In genomic region chr5:173638631-173639030, GRCh38 we compare ENCODE assay signal across 21 cellular contexts. TPM values are rescaled to one million over a fixed set of nuclear protein-coding genes. Genes with fewer than 3 reads are reported as not detected.
A peak's percentile ranks its signal among the peaks of the same experiment; 100 is the strongest.
DNase-seq lines count a peak whose midpoint lies in the region; FAIRE-seq and TF ChIP-seq lines count a peak whose summit lies in the region.
"Had no signal": no experiment of that assay in that cellular context is flagged by ENCODE, and none has a peak within 500 bp of the region (broad histone marks: within the 10 kb centered on the region; RNA-seq: fewer than 3 reads in every experiment).

No MANE protein-coding gene starts in this region.

- H3K4me3 ChIP-seq in Karpas-422 (ENCODE audit: low read length) (no peak overlapping the region), H1 (ENCODE audit: extremely low read depth in 1 of 4, insufficient read depth in 2 of 4, low read depth in 3 of 4, low read length in 4 of 4) (no peak overlapping the region), tibial nerve (no peak overlapping the region), tibial artery (no peak overlapping the region)
- H3K4me3 ChIP-seq: GM12878, MG63, PC-9 had no signal

- no peaks in the 10 kb centered on the region for H3K9me3 Mint-ChIP-seq in mesothelial cell of epicardium

- H3K4me2 ChIP-seq in Karpas-422 (ENCODE audit: low read depth, low read length, poor library complexity, severe bottlenecking): no peak overlapping the region
- H3K4me2 ChIP-seq in H1 (ENCODE audit: insufficient read depth in 1 of 2, low read depth in 2 of 2, low read length in 2 of 2): no peak overlapping the region
- H3K4me2 ChIP-seq: PC-9 had no signal

- no peak overlapping the region; the same call in 1 of the 2 replicates for H4K8ac ChIP-seq in H1 (ENCODE audit: extremely low read depth, insufficient read depth, low read length)

- H3K14ac ChIP-seq in H1 (ENCODE audit: insufficient read length): no peak overlapping the region

- POLR2A ChIA-PET in H1 (lab: Charles Lee; ENCODE audit: partially characterized antibody): no interaction called here
- POLR2A ChIA-PET in GM10248 (lab: Yijun Ruan, JAX): interaction anchor here (0.9 kb wide), 1 partner anchor 249 kb away, joined by 3 read pairs; the partner anchor contains the start of gene CPEB4

- H3K36me3 ChIP-seq in Karpas-422 (ENCODE audit: insufficient read depth, low read length) (no peaks in the 10 kb centered on the region), H1 (ENCODE audit: control insufficient read depth in 2 of 4, insufficient read depth in 4 of 4, low read length in 3 of 4) (no peaks in the 10 kb centered on the region; a peak in 1 of 8 replicates), tibial nerve (no peaks in the 10 kb centered on the region), tibial artery (no peaks in the 10 kb centered on the region)
- H3K36me3 ChIP-seq: MG63 had no signal

- H3K79me2 ChIP-seq in Karpas-422 (ENCODE audit: low read length) (no peaks in the 10 kb centered on the region), H1 (ENCODE audit: control insufficient read depth in 1 of 2, insufficient read depth in 2 of 2, low read length in 2 of 2) (no peaks in the 10 kb centered on the region)

- no peak overlapping the region for H2BK12ac ChIP-seq in H1 (ENCODE audit: low read depth, low read length)

- H3K23ac ChIP-seq in H1 (ENCODE audit: insufficient read length): no peak overlapping the region

- H3K27me3 Mint-ChIP-seq in mesothelial cell of epicardium (ENCODE audit: low read depth): no peaks in the 10 kb centered on the region

- 85% methylated on average over 7 of the region's 7 CpGs; no CpG with 5 or more reads in 1 of the 2 experiments for WGBS in H1 (ENCODE audit: extremely low coverage in 1 of 2, insufficient coverage in 1 of 2, insufficient read length in 1 of 2, insufficient replicate concordance in 2 of 2, low coverage in 1 of 2, low lambda C conversion rate in 2 of 2, missing lambda C conversion rate in 1 of 2), 2 experiments
- 43 to 55% methylated on average over 7 of the region's 7 CpGs for WGBS in tibial nerve, 2 donors

- 0 out of 2 replicates have a peak overlapping the region, but pooled peaks have one; percentile 40 for H2BK20ac ChIP-seq in H1 (ENCODE audit: low read length)

- H3K9ac ChIP-seq in Karpas-422 (ENCODE audit: low read length): peak overlapping the region; percentile 44; the same call in 1 of the 2 replicates
- H3K9ac ChIP-seq in H1 (replicated peaks in 1 of 4; ENCODE audit: extremely low read depth in 1 of 4, low read depth in 3 of 4, low read length in 3 of 4): no peak overlapping the region

- H2AK5ac ChIP-seq in H1 (ENCODE audit: low read depth, low read length): no peak overlapping the region

- H3K18ac ChIP-seq in H1 (ENCODE audit: extremely low read depth, low read length): no peak overlapping the region

- no peak for FAIRE-seq in H1 (lab: Jason Lieb, UNC)
- FAIRE-seq: D721Med, G401.6, GM12878, HepG2 had no signal

- no peak overlapping the region for H3K4me3 Mint-ChIP-seq in mesothelial cell of epicardium

- H3K4ac ChIP-seq in H1 (replicated peaks; ENCODE audit: insufficient read length, low read depth, low read length): no peak overlapping the region

- no peaks in the 10 kb centered on the region for H3K36me3 Mint-ChIP-seq in mesothelial cell of epicardium

- DNase-seq in Karpas-422: no peak
- DNase-seq in H1 (ENCODE audit: low read depth in 1 of 2, low spot score in 2 of 2): no peak
- DNase-seq in mesothelial cell of epicardium (ENCODE audit: low spot score in 2 of 2, unreplicated experiment in 2 of 2): no peak
- DNase-seq in retina: peak; percentile 48
- DNase-seq in tibial nerve (ENCODE audit: low spot score in 2 of 2): no peak
- no peak for DNase-seq in tibial artery
- no peak for DNase-seq in activated CD4-positive, alpha-beta T cell treated with anti-CD3 and anti-CD28 coated beads for 1 hour
- no peak for DNase-seq in GM10248 (ENCODE audit: extremely low spot score)
- DNase-seq: DMS53, MG63, NCI-H1105 treated with DMSO at 0.1 percent for 48 hours, NCI-H146, NCI-H1930, NCI-H2227 treated with DMSO at 0.1 percent for 48 hours, NCI-H526 treated with DMSO at 0.1 percent for 48 hours, PC-9, Right ventricle myocardium superior had no signal

- H4K5ac ChIP-seq in H1 (ENCODE audit: insufficient read length, low read depth, low read length): no peak overlapping the region

- H3K9me2 ChIP-seq in Karpas-422 (replicated peaks; ENCODE audit: insufficient read depth, low read length): no peaks in the 10 kb centered on the region

- H3K27ac ChIP-seq in Karpas-422 (ENCODE audit: low read length) (peak overlapping the region; percentile 97), H1 (ENCODE audit: low read depth, low read length) (no peak overlapping the region), tibial nerve (no peak overlapping the region), tibial artery (no peak overlapping the region)
- H3K27ac ChIP-seq: PC-9 had no signal

- intact Hi-C loops in tibial artery (cut with DNase I; ENCODE audit: low total_unique reads): no loop called here

- H3K27ac Mint-ChIP-seq in mesothelial cell of epicardium: peak overlapping the region; percentile 11

- H2AFZ ChIP-seq in Karpas-422 (ENCODE audit: low read length): peak overlapping the region; percentile 68
- H2AFZ ChIP-seq in H1 (ENCODE audit: low read length): no peak overlapping the region
- H2AFZ ChIP-seq: PC-9 had no signal

- no peak overlapping the region for H4K91ac ChIP-seq in H1 (replicated peaks; ENCODE audit: insufficient read length, low read length)

- TF ChIP-seq EP300 in H1 (IDR thresholded peaks at IDR 0.05; ENCODE audit: borderline replicate concordance in 1 of 2, low read depth in 2 of 2, low read length in 2 of 2) (no peak), tibial nerve (IDR thresholded peaks at IDR 0.05) (no peak)

- H3K79me1 ChIP-seq in H1 (ENCODE audit: low read depth, low read length): no peaks in the 10 kb centered on the region

- no peak for TF ChIP-seq CTCF in H1 (IDR thresholded peaks at IDR 0.05; ENCODE audit: control extremely low read depth in 1 of 3, insufficient read depth in 1 of 3, low read depth in 1 of 3, low read length in 3 of 3)
- TF ChIP-seq CTCF in mesothelial cell of epicardium (IDR thresholded peaks at IDR 0.05; ENCODE audit: unreplicated experiment): no peak
- no peak for TF ChIP-seq CTCF in tibial nerve (IDR thresholded peaks at IDR 0.05)
- TF ChIP-seq CTCF in tibial artery (IDR thresholded peaks at IDR 0.05): no peak
- no peak for TF ChIP-seq CTCF in GM10248 (IDR thresholded peaks at IDR 0.05; ENCODE audit: control extremely low read depth, extremely low read depth, low read depth, missing control alignments)

- H3K4me1 ChIP-seq in Karpas-422 (ENCODE audit: low read length) (peaks cover 79% of the 10 kb centered on the region), H1 (replicated peaks in 1 of 4; ENCODE audit: control insufficient read depth in 3 of 4, insufficient read depth in 4 of 4, low read length in 3 of 4) (peaks cover 0 to 11% (median 3%) of the 10 kb centered on the region in 4 experiments; a peak in 4 of 7 replicates), tibial nerve (no peaks in the 10 kb centered on the region), tibial artery (no peaks in the 10 kb centered on the region)

- H3K9me3 ChIP-seq in Karpas-422 (ENCODE audit: low read length): no peaks in the 10 kb centered on the region
- H3K9me3 ChIP-seq in H1 (ENCODE audit: insufficient read depth in 2 of 2, low read depth in 1 of 2, low read length in 1 of 2): no peaks in the 10 kb centered on the region
- no peaks in the 10 kb centered on the region for H3K9me3 ChIP-seq in tibial nerve
- H3K9me3 ChIP-seq in tibial artery: no peaks in the 10 kb centered on the region
- H3K9me3 ChIP-seq: MG63 had no signal

- peak overlapping the region; percentile 61; the same call in 1 of the 2 replicates for H2BK15ac ChIP-seq in H1 (ENCODE audit: low read length)

- H3K23me2 ChIP-seq in H1 (ENCODE audit: low read depth, low read length): no peaks in the 10 kb centered on the region

- H3K56ac ChIP-seq in H1 (replicated peaks; ENCODE audit: insufficient read length, low read depth, low read length): no peak overlapping the region

- CTCF ChIA-PET in H1 (lab: Charles Lee; ENCODE audit: partially characterized antibody): interaction anchor here (0.8 to 9.0 kb wide), 8 partner anchors 10 to 346 kb away, joined by 3 to 72 read pairs (median 3); no protein-coding TSS in a partner anchor
- CTCF ChIA-PET in GM10248 (lab: Yijun Ruan, JAX): interaction anchor here (0.9 to 10.3 kb wide), 4 partner anchors 10 to 117 kb away, joined by 3 to 63 read pairs (median 4); no protein-coding TSS in a partner anchor

- H3K27me3 ChIP-seq in Karpas-422 (ENCODE audit: low read length) (no peaks in the 10 kb centered on the region), H1 (replicated peaks in 1 of 4; ENCODE audit: control insufficient read depth in 3 of 4, extremely low read depth in 1 of 4, insufficient read depth in 3 of 4, low read length in 3 of 4) (no peaks in the 10 kb centered on the region), tibial nerve (no peaks in the 10 kb centered on the region), tibial artery (peaks cover 0 to 3% of the 10 kb centered on the region in 2 donors)
- H3K27me3 ChIP-seq: MG63 had no signal

- TF ChIP-seq RAD21 in H1 (IDR thresholded peaks at IDR 0.05 in 1 of 2, conservative IDR thresholded peaks at IDR 0.05 in 1 of 2; ENCODE audit: low read depth in 2 of 2, low read length in 2 of 2): no peak

- TF ChIP-seq POLR2A in H1 (IDR thresholded peaks at IDR 0.05; ENCODE audit: control extremely low read depth in 1 of 2, low read depth in 2 of 2, low read length in 2 of 2): no peak
- TF ChIP-seq POLR2A in tibial nerve (IDR thresholded peaks at IDR 0.05): no peak

- no peak overlapping the region for H2BK5ac ChIP-seq in H1 (ENCODE audit: low read depth, low read length)

- H3K4me1 Mint-ChIP-seq in mesothelial cell of epicardium: peaks cover 15% of the 10 kb centered on the region

- no peaks in the 10 kb centered on the region for H4K20me1 ChIP-seq in Karpas-422 (ENCODE audit: insufficient read depth, low read depth, low read length)
- H4K20me1 ChIP-seq in H1 (replicated peaks in 1 of 2; ENCODE audit: control insufficient read depth in 1 of 2, insufficient read depth in 2 of 2, low read length in 2 of 2): no peaks in the 10 kb centered on the region

- no peak overlapping the region for H2BK120ac ChIP-seq in H1 (replicated peaks; ENCODE audit: low read depth, low read length)

RNA-seq across cellular contexts. Expression of gene BOD1, which starts 22.2 kb away (rescaled TPM):
- 28.4 and 30.0 TPM in 2 replicates for total RNA-seq in Karpas-422 (2014; rRNA removed; shearing (Covaris generic); ENCODE audit: low replicate concordance)
- 143 and 149 TPM in 2 replicates for total RNA-seq in H1 (2021; fragmentation: NEBNext Ultra II Directional; extraction: Animal tissue kit (Norgen Biotek cat#: 25700))
- polyA plus RNA-seq in H1 (2011; rRNA removed): 83.1 and 107 TPM in 2 replicates
- polyA plus RNA-seq in H1 (2011; cell fraction: cytosol; rRNA removed): 127 TPM
- 58.0 TPM for polyA plus RNA-seq in H1 (2011; cell fraction: nucleus; rRNA removed)
- 133 to 170 TPM (median 136 TPM) in 4 replicates for polyA plus RNA-seq in H1 (2012, experiment 1 of 2)
- 111 TPM for polyA plus RNA-seq in H1 (2012, experiment 2 of 2)
- polyA plus RNA-seq in H1 (2013, experiment 1 of 2): 117 TPM
- 117 TPM for polyA plus RNA-seq in H1 (2013, experiment 2 of 2)
- 114 and 131 TPM in 2 replicates for polyA minus RNA-seq in H1 (2011; rRNA and poly(A)+ RNA removed)
- 68.5 TPM for polyA minus RNA-seq in H1 (2011; cell fraction: cytosol; rRNA and poly(A)+ RNA removed)
- polyA minus RNA-seq in H1 (2011; cell fraction: nucleus; rRNA and poly(A)+ RNA removed): 60.4 TPM
- total RNA-seq in mesothelial cell of epicardium: 90.6 to 91.9 TPM (median 91.2 TPM) in 3 replicates
- 10 to 100 TPM; 37.3 to 55.1 (median 44.7) TPM for total RNA-seq in tibial nerve
